ENCODE assay signal across 14 cellular contexts in genomic region chr13:70585109-70585508, GRCh38.
A peak's percentile ranks its signal among the peaks of the same experiment; 100 is the strongest.
DNase-seq lines count a peak whose midpoint lies in the region; ATAC-seq and TF ChIP-seq lines count a peak whose summit lies in the region.
"Had no signal": no experiment of that assay in that cellular context is flagged by ENCODE, and none has a peak within 500 bp of the region (broad histone marks: within the 10 kb centered on the region; RNA-seq: fewer than 3 reads in every experiment).

No MANE protein-coding gene starts in this region.

- no peaks in the 10 kb centered on the region for H3K4me1 ChIP-seq in right lobe of liver

- H3K27ac Mint-ChIP-seq in activated CD4-positive, alpha-beta memory T cell treated with anti-CD3 and anti-CD28 coated beads, Interleukin-2, amount 10 ng/mL, durations not matched to agents 7 days and 5 days = no peak overlapping the region
- H3K27ac Mint-ChIP-seq: B cell; CD4-positive, alpha-beta memory T cell; HFFc6 had no signal

- 47% methylated on average over 4 of the region's 4 CpGs for WGBS in right lobe of liver (ENCODE audit: insufficient coverage, low coverage, low lambda C conversion rate, missing lambda C conversion rate)

- POLR2A ChIA-PET in activated CD4-positive, alpha-beta memory T cell treated with anti-CD3 and anti-CD28 coated beads, Interleukin-2, amount 10 ng/mL, durations not matched to agents 7 days and 5 days (lab: Charles Lee) = no interaction called here

- H3K9me3 Mint-ChIP-seq in activated CD4-positive, alpha-beta memory T cell treated with anti-CD3 and anti-CD28 coated beads, Interleukin-2, amount 10 ng/mL, durations not matched to agents 7 days and 5 days = no peaks in the 10 kb centered on the region

- H3K36me3 ChIP-seq in right lobe of liver = no peaks in the 10 kb centered on the region

- H3K27ac ChIP-seq in right lobe of liver = no peak overlapping the region

- H3K27me3 ChIP-seq in right lobe of liver = no peaks in the 10 kb centered on the region

- TF ChIP-seq POLR2A in right lobe of liver (IDR thresholded peaks at IDR 0.05) = no peak

- DNase-seq in NCI-H748 (lab: John Stamatoyannopoulos, UW; ENCODE audit: unreplicated experiment) (peak; percentile 53), NCI-H748 treated with DMSO at 0.1 percent for 48 hours (lab: John Stamatoyannopoulos, UW) (no peak), NCI-H1092 (lab: John Stamatoyannopoulos, UW) (peak; percentile 55), NCI-H345 treated with DMSO at 0.1 percent for 48 hours (lab: John Stamatoyannopoulos, UW; ENCODE audit: unreplicated experiment) (peak; percentile 69), right lobe of liver (no peak)
- DNase-seq in activated CD4-positive, alpha-beta memory T cell treated with anti-CD3 and anti-CD28 coated beads, Interleukin-2, amount 10 ng/mL, durations not matched to agents 7 days and 5 days = no peak
- DNase-seq: C1 segment of cervical spinal cord; CD4-positive, alpha-beta memory T cell; DMS79; HCEC 1CT; HFFc6 had no signal

- no peak overlapping the region for H3K4me3 ChIP-seq in right lobe of liver
- H3K4me3 ChIP-seq: GM12878 had no signal

- TF ChIP-seq CTCF in right lobe of liver (IDR thresholded peaks at IDR 0.05) = no peak

- CTCF ChIA-PET in activated CD4-positive, alpha-beta memory T cell treated with anti-CD3 and anti-CD28 coated beads, Interleukin-2, amount 10 ng/mL, durations not matched to agents 7 days and 5 days (lab: Charles Lee) = no interaction called here

- ATAC-seq in right lobe of liver (peak; percentile 52 to 83 (median 52)), GM19324 (IDR thresholded peaks at IDR 0.05; ENCODE audit: low FRiP score, unreplicated experiment) (no peak)
- ATAC-seq: GM12878 had no signal

- no peaks in the 10 kb centered on the region for H3K27me3 Mint-ChIP-seq in activated CD4-positive, alpha-beta memory T cell treated with anti-CD3 and anti-CD28 coated beads, Interleukin-2, amount 10 ng/mL, durations not matched to agents 7 days and 5 days
- H3K27me3 Mint-ChIP-seq: B cell; CD4-positive, alpha-beta memory T cell had no signal

- H3K9me3 ChIP-seq in right lobe of liver = no peaks in the 10 kb centered on the region

- no peaks in the 10 kb centered on the region for H3K4me1 Mint-ChIP-seq in activated CD4-positive, alpha-beta memory T cell treated with anti-CD3 and anti-CD28 coated beads, Interleukin-2, amount 10 ng/mL, durations not matched to agents 7 days and 5 days
- H3K4me1 Mint-ChIP-seq: B cell; CD4-positive, alpha-beta memory T cell had no signal

- no peaks in the 10 kb centered on the region for H3K36me3 Mint-ChIP-seq in activated CD4-positive, alpha-beta memory T cell treated with anti-CD3 and anti-CD28 coated beads, Interleukin-2, amount 10 ng/mL, durations not matched to agents 7 days and 5 days (ENCODE audit: low read depth)
- H3K36me3 Mint-ChIP-seq: CD4-positive, alpha-beta memory T cell had no signal

- H3K4me3 Mint-ChIP-seq in activated CD4-positive, alpha-beta memory T cell treated with anti-CD3 and anti-CD28 coated beads, Interleukin-2, amount 10 ng/mL, durations not matched to agents 7 days and 5 days = no peak overlapping the region
- H3K4me3 Mint-ChIP-seq: B cell; CD4-positive, alpha-beta memory T cell; HFFc6 had no signal

- intact Hi-C loops in right lobe of liver (cut with DNase I) = no loop called here

Comparison
In these comparisons a context has a peak if more than half of its experiments do, and no peak if none do; other contexts are left out.
1. DNase-seq: peak in NCI-H748 (single experiment), NCI-H1092 (single experiment) and NCI-H345 treated with DMSO at 0.1 percent for 48 hours (single experiment); none in NCI-H748 treated with DMSO at 0.1 percent for 48 hours (single experiment), right lobe of liver (0 of 3) and activated CD4-positive, alpha-beta memory T cell treated with anti-CD3 and anti-CD28 coated beads, Interleukin-2, amount 10 ng/mL, durations not matched to agents 7 days and 5 days (single experiment).